23 cellular contexts compared by ENCODE assay signal in the genomic region with DNA sequence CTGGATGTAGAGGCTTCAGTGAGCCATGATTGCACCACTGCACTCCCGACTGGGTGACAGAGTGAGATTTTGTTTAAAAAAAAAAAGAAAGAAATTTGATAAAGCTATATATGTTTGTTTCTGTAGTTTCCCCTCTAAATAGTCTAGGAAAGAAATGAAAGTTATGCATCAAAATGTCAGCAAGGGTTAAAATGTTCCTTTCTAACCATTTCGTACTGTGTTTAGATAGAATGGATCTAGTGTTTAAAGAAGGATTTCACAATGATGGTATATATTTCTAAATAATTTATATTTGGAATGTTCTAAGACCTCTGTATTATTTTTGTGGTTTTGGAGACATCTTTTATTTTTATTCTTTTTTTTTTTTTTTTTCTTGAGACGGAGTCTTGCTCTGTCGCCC. TPM values are rescaled to one million over a fixed set of nuclear protein-coding genes. Genes with fewer than 3 reads are reported as not detected.
DNase-seq lines count a peak whose midpoint lies in the region; ATAC-seq and TF ChIP-seq lines count a peak whose summit lies in the region.
"Had no signal": no experiment of that assay in that cellular context is flagged by ENCODE, and none has a peak within 500 bp of the region (broad histone marks: within the 10 kb centered on the region; RNA-seq: fewer than 3 reads in every experiment).

No MANE protein-coding gene starts in this region.

- peak overlapping the region; percentile 93 for H4K91ac ChIP-seq in IMR-90 (ENCODE audit: insufficient read depth, low read depth, low read length)
- H4K91ac ChIP-seq in mesenchymal stem cell (ENCODE audit: low read length): no peak overlapping the region

- H4K20me1 ChIP-seq in IMR-90 (ENCODE audit: insufficient read depth, low read length): no peaks in the 10 kb centered on the region
- H4K20me1 ChIP-seq: BLaER1 treated with 17β-estradiol and CSF1 and Interleukin-3, amounts not matched to agents 10 nM and 100 nM had no signal

- H3K4me1 ChIP-seq in IMR-90 (ENCODE audit: control insufficient read depth, insufficient read depth, low read length) (peaks cover 12% of the 10 kb centered on the region), mesenchymal stem cell (ENCODE audit: control insufficient read depth, insufficient read depth, low read depth, low read length) (no peaks in the 10 kb centered on the region)
- H3K4me1 ChIP-seq: A549, BE2C had no signal

- CTCF ChIA-PET in IMR-90 (lab: Yijun Ruan, JAX): interaction anchor here (0.9 to 1.0 kb wide), 2 partner anchors 11 to 19 kb away, joined by 3 read pairs; no protein-coding TSS in a partner anchor

- H2BK5ac ChIP-seq in IMR-90 (ENCODE audit: low read depth, low read length, poor library complexity, severe bottlenecking): peak overlapping the region; percentile 52
- no peak overlapping the region for H2BK5ac ChIP-seq in mesenchymal stem cell (ENCODE audit: low read depth, low read length, poor library complexity, severe bottlenecking)

- intact Hi-C loops in IMR-90 (cut with micrococcal nuclease): loop anchor here (1.0 kb wide), 1 partner anchor 145 kb away; no protein-coding TSS in a partner anchor

- ATAC-seq in IMR-90 (ENCODE audit: low read depth) (peak; percentile 83), GM21786 (IDR thresholded peaks at IDR 0.05; ENCODE audit: unreplicated experiment) (no peak), HG03460 (IDR thresholded peaks at IDR 0.05; ENCODE audit: unreplicated experiment) (no peak)
- ATAC-seq: A549, GM12878, GM23338 had no signal

- no CpG with 5 or more reads among the region's 4 CpGs for WGBS in IMR-90 (ENCODE audit: extremely low coverage in 2 of 2, insufficient read length in 1 of 2), 2 experiments
- 63% methylated on average over 1 of the region's 4 CpGs for WGBS in mesenchymal stem cell

- H2AFZ ChIP-seq in IMR-90 (replicated peaks; ENCODE audit: low read length, poor library complexity) (no peak overlapping the region), mesenchymal stem cell (ENCODE audit: low read depth, low read length) (no peak overlapping the region)
- H2AFZ ChIP-seq: GM23338 had no signal

- peaks cover 2% of the 10 kb centered on the region; the same call in 1 of the 2 replicates for H3K9me3 ChIP-seq in IMR-90 (ENCODE audit: control insufficient read depth, insufficient read depth, low read length)
- H3K9me3 ChIP-seq in mesenchymal stem cell (ENCODE audit: control insufficient read depth, low read length): no peaks in the 10 kb centered on the region
- H3K9me3 ChIP-seq: A549; BE2C; BLaER1 treated with 17β-estradiol and CSF1 and Interleukin-3, amounts not matched to agents 10 nM and 100 nM had no signal

- TF ChIP-seq POLR2A in IMR-90 (IDR thresholded peaks at IDR 0.05; ENCODE audit: low read depth, low read length): no peak

- dilution Hi-C loops in IMR-90 (cut with HindIII; ENCODE audit: low sequenced_read_pairs, unreplicated experiment): no loop called here

- H3K14ac ChIP-seq in IMR-90 (replicated peaks; ENCODE audit: low read depth, low read length): no peak overlapping the region; the same call in 1 of the 2 replicates
- H3K14ac ChIP-seq in mesenchymal stem cell (ENCODE audit: low read length in 2 of 2): no peak overlapping the region

- H3K36me3 ChIP-seq in IMR-90 (ENCODE audit: control insufficient read depth, insufficient read depth, low read length) (no peaks in the 10 kb centered on the region), mesenchymal stem cell (ENCODE audit: control insufficient read depth in 1 of 2, insufficient read depth in 2 of 2, low read depth in 1 of 2, low read length in 2 of 2) (no peaks in the 10 kb centered on the region)
- H3K36me3 ChIP-seq: BE2C; BLaER1 treated with 17β-estradiol and CSF1 and Interleukin-3, amounts not matched to agents 10 nM and 100 nM had no signal

- H3K4me2 ChIP-seq in IMR-90 (ENCODE audit: low read depth, low read length) (no peak overlapping the region), mesenchymal stem cell (ENCODE audit: low read length, poor library complexity, severe bottlenecking) (no peak overlapping the region)
- H3K4me2 ChIP-seq: A549; BLaER1 treated with 17β-estradiol and CSF1 and Interleukin-3, amounts not matched to agents 10 nM and 100 nM; GM23338 had no signal

- H3K4ac ChIP-seq in IMR-90 (ENCODE audit: low read depth, low read length) (peak overlapping the region; percentile 73; the same call in 1 of the 2 replicates), mesenchymal stem cell (ENCODE audit: low read depth in 1 of 2, low read length in 2 of 2) (no peak overlapping the region)

- no TSS peak for BruUV-seq in IMR-90 (replicated peaks; lab: Mats Ljungman, UMichigan)

- in situ Hi-C loops in IMR-90 (cut with MboI; ENCODE audit: low sequenced_read_pairs): no loop called here

- H3K9ac ChIP-seq in IMR-90 (ENCODE audit: low read depth, low read length) (no peak overlapping the region), mesenchymal stem cell (ENCODE audit: low read length) (no peak overlapping the region)
- H3K9ac ChIP-seq: BLaER1 treated with 17β-estradiol and CSF1 and Interleukin-3, amounts not matched to agents 10 nM and 100 nM had no signal

- no peak for TF ChIP-seq RAD21 in IMR-90 (IDR thresholded peaks at IDR 0.05; ENCODE audit: low read length)

- H2BK20ac ChIP-seq in IMR-90 (ENCODE audit: low read depth, low read length): 0 out of 2 replicates have a peak overlapping the region, but pooled peaks have one; percentile 70

- TF ChIP-seq CTCF in IMR-90 (conservative IDR thresholded peaks at IDR 0.05; ENCODE audit: low read depth, low read length): no peak

- peaks cover 3% of the 10 kb centered on the region; the same call in 1 of the 2 replicates for H3K9me1 ChIP-seq in IMR-90 (ENCODE audit: insufficient read depth, low read length)

- no peak overlapping the region for H3K56ac ChIP-seq in IMR-90 (ENCODE audit: extremely low read depth, insufficient read depth, low read length)

- H2BK12ac ChIP-seq in mesenchymal stem cell (ENCODE audit: low read length in 2 of 2): no peak overlapping the region

- no peak overlapping the region for H2AK9ac ChIP-seq in IMR-90 (replicated peaks; ENCODE audit: low read depth, low read length, poor library complexity)

- H3K4me3 ChIP-seq in IMR-90 (ENCODE audit: insufficient read depth, low read depth, low read length) (no peak overlapping the region), mesenchymal stem cell (ENCODE audit: insufficient read depth in 1 of 2, low read depth in 1 of 2, low read length in 2 of 2) (no peak overlapping the region)
- H3K4me3 ChIP-seq: A549; BLaER1 treated with 17β-estradiol and CSF1 and Interleukin-3, amounts not matched to agents 10 nM and 100 nM; GM12878; GM23338 had no signal

- POLR2A ChIA-PET in IMR-90 (lab: Charles Lee; ENCODE audit: unreplicated experiment): no interaction called here

- peaks cover 0 to 20% of the 10 kb centered on the region in 2 experiments; a peak in 3 of 4 replicates for H3K79me1 ChIP-seq in IMR-90 (ENCODE audit: low read depth in 1 of 2, low read length in 2 of 2)
- no peaks in the 10 kb centered on the region for H3K79me1 ChIP-seq in mesenchymal stem cell (replicated peaks; ENCODE audit: low read length, poor library complexity, severe bottlenecking)

- peak overlapping the region; percentile 60; the same call in 1 of the 2 replicates for H2AK5ac ChIP-seq in IMR-90 (ENCODE audit: low read depth, low read length)
- H2AK5ac ChIP-seq in mesenchymal stem cell (ENCODE audit: low read length, severe bottlenecking): no peak overlapping the region

- H3K18ac ChIP-seq in IMR-90 (ENCODE audit: low read depth, low read length) (peak overlapping the region; percentile 99), mesenchymal stem cell (ENCODE audit: low read depth in 1 of 2, low read length in 2 of 2) (no peak overlapping the region)

- H2BK15ac ChIP-seq in IMR-90 (ENCODE audit: low read depth, low read length): no peak overlapping the region; the same call in 2 of the 3 replicates
- no peak overlapping the region for H2BK15ac ChIP-seq in mesenchymal stem cell (ENCODE audit: low read depth, poor library complexity, severe bottlenecking)

- H3K23ac ChIP-seq in IMR-90 (ENCODE audit: low read depth, low read length) (no peak overlapping the region), mesenchymal stem cell (ENCODE audit: low read length in 2 of 2) (no peak overlapping the region)

- peak; percentile 81 for DNase-seq in IMR-90
- peak; percentile 53 for DNase-seq in fibroblast of peridontal ligament (ENCODE audit: extremely low read depth)
- DNase-seq in mesenchymal stem cell: peak; percentile 49
- DNase-seq in NCI-H1694 (lab: John Stamatoyannopoulos, UW): no peak
- DNase-seq: 8988T; ACHN; AML-193; BE2C; CD4-positive, alpha-beta T cell; CD8-positive, alpha-beta memory T cell; DMS 273 treated with DMSO at 0.1 percent for 48 hours; DMS79; EL; GDM1; H9; HFFc6 had no signal

- H2BK120ac ChIP-seq in IMR-90 (ENCODE audit: low read depth, low read length): peak overlapping the region; percentile 84; the same call in 1 of the 2 replicates
- H2BK120ac ChIP-seq in mesenchymal stem cell (ENCODE audit: low read depth, low read length): peak overlapping the region; percentile 42

- H4K8ac ChIP-seq in IMR-90 (ENCODE audit: low read depth in 2 of 2, low read length in 2 of 2) (peak overlapping the region; percentile 56 to 83; a peak in 2 of 4 replicates), mesenchymal stem cell (ENCODE audit: low read length) (no peak overlapping the region)

- H3K27ac ChIP-seq in IMR-90 (ENCODE audit: insufficient read depth, low read length): peak overlapping the region; percentile 87; the same call in 1 of the 2 replicates
- no peak overlapping the region for H3K27ac ChIP-seq in mesenchymal stem cell (ENCODE audit: low read length, poor library complexity, severe bottlenecking)
- H3K27ac ChIP-seq: A549; BLaER1 treated with 17β-estradiol and CSF1 and Interleukin-3, amounts not matched to agents 10 nM and 100 nM had no signal

- no peak overlapping the region for H4K5ac ChIP-seq in IMR-90 (ENCODE audit: low read depth, low read length)

- no peaks in the 10 kb centered on the region for H3K27me3 ChIP-seq in IMR-90 (ENCODE audit: control insufficient read depth, insufficient read depth, low read length)
- no peaks in the 10 kb centered on the region for H3K27me3 ChIP-seq in mesenchymal stem cell (ENCODE audit: control insufficient read depth in 1 of 2, insufficient read depth in 1 of 2, low read length in 2 of 2)
- H3K27me3 ChIP-seq: BLaER1 treated with 17β-estradiol and CSF1 and Interleukin-3, amounts not matched to agents 10 nM and 100 nM had no signal

TF ChIP-seq in IMR-90, 13 proteins besides CTCF, POLR2A, EP300 and RAD21 (continues in another document):
- TF ChIP-seq RFX5 (IDR thresholded peaks at IDR 0.05; ENCODE audit: low read depth, low read length) (no peak), NFE2L2 (IDR thresholded peaks at IDR 0.05; ENCODE audit: low read depth, low read length) (no peak), CEBPB (IDR thresholded peaks at IDR 0.05; ENCODE audit: low read depth, low read length) (peak; percentile 49; the same call in 1 of the 2 replicates)

RNA-seq across cellular contexts. Expression of a gene that starts 22.7 kb away (rescaled TPM):
- 10.8 and 11.7 TPM in 2 replicates for total RNA-seq in IMR-90 (2012; rRNA removed)
- 4.9 and 6.3 TPM in 2 replicates for polyA plus RNA-seq in IMR-90 (2012; rRNA removed)
- polyA plus RNA-seq in IMR-90 (2012; cell fraction: cytosol; rRNA removed): 2.4 TPM in 2 replicates
- 1.1 and 6.6 TPM in 2 replicates for polyA plus RNA-seq in IMR-90 (2012; cell fraction: nucleus; rRNA removed; ENCODE audit: low replicate concordance)
- polyA plus RNA-seq in mesenchymal stem cell (2013, experiment 1 of 2): 84.1 TPM
- 84.1 TPM for polyA plus RNA-seq in mesenchymal stem cell (2013, experiment 2 of 2)
- total RNA-seq: CD4-positive, alpha-beta T cell; CD8-positive, alpha-beta memory T cell; GM12878 had no signal
- polyA plus RNA-seq: CD14-positive monocyte; CD8-positive, alpha-beta memory T cell; GM12878 had no signal
